Comparison of ENCODE assay signal across 9 cellular contexts in the genomic region with DNA sequence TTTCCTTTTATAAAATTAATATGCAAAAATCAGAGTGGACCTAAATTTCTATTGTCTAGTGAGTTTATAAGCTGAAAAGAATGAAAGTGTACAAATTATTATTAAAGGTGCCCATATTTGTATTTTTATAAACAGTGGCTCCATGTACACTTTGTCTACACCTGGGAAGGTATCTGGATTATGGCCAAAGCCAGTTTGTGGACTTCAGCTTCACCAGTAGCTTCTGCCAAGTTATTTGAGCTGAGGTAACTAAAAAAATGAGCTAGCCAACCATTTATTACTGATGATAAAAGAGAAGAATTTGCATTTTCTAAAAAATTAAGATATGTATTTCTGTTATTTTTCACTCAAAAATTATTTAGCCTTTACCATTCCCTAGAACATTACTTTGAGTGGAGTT. TPM values are rescaled to one million over a fixed set of nuclear protein-coding genes. Genes with fewer than 3 reads are reported as not detected.
"Had no signal": no experiment of that assay in that cellular context is flagged by ENCODE, and none has a peak within 500 bp of the region (broad histone marks: within the 10 kb centered on the region; RNA-seq: fewer than 3 reads in every experiment).

No MANE protein-coding gene starts in this region.

- H3K27ac ChIP-seq: GM23248, HL-60 had no signal

- H3K36me3 ChIP-seq: HAP-1 had no signal

- DNase-seq: GM23248, GOT3, H7, HFFc6, IMR-90 had no signal

- H3K4me1 ChIP-seq: HAP-1 had no signal

- H3K9me3 ChIP-seq: HAP-1 had no signal

- ATAC-seq: HCT116, K562 had no signal

- H3K4me3 ChIP-seq: GM23248, HAP-1, K562 had no signal

RNA-seq across cellular contexts. Expression of a gene that starts 32.3 kb away (rescaled TPM):
- total RNA-seq: GM23248, HFFc6 had no signal
